Comparison of ENCODE assay signal across 24 cellular contexts in genomic region chr21:31406510-31406909, GRCh38.
DNase-seq lines count a peak whose midpoint lies in the region; ATAC-seq and TF ChIP-seq lines count a peak whose summit lies in the region.
"Had no signal": no experiment of that assay in that cellular context is flagged by ENCODE, and none has a peak within 500 bp of the region (broad histone marks: within the 10 kb centered on the region; RNA-seq: fewer than 3 reads in every experiment).

No MANE protein-coding gene starts in this region.

- no peak overlapping the region for H2BK12ac ChIP-seq in trophoblast cell (ENCODE audit: low read length)

- DNase-seq in activated CD8-positive, alpha-beta T cell treated with anti-CD3 and anti-CD28 coated beads for 36 hours, result peak; percentile 16
- no peak for DNase-seq in activated CD8-positive, alpha-beta T cell treated with anti-CD3 and anti-CD28 coated beads, Interleukin-2, amount 10 ng/mL, durations not matched to agents 7 days and 5 days
- peak; percentile 21 for DNase-seq in activated naive CD4-positive, alpha-beta T cell treated with anti-CD3 and anti-CD28 coated beads, Interleukin-2, amount 50 U/mL, for 16 hours
- DNase-seq in activated naive CD4-positive, alpha-beta T cell treated with Interleukin-2 at 50 U/mL for 16 hours, result no peak
- no peak for DNase-seq in left ventricle myocardium inferior
- no peak for DNase-seq in left ventricle myocardium superior
- peak; percentile 80 to 84 for DNase-seq in trophoblast cell
- DNase-seq: 8988T; ACHN; AML-193; BE2C; CD4-positive, alpha-beta T cell; CD8-positive, alpha-beta memory T cell; DMS 273 treated with DMSO at 0.1 percent for 48 hours; DMS79; EL; GDM1; H9 had no signal

- no peaks in the 10 kb centered on the region for H3K27me3 Mint-ChIP-seq in activated CD8-positive, alpha-beta T cell treated with anti-CD3 and anti-CD28 coated beads for 36 hours
- H3K27me3 Mint-ChIP-seq in activated CD8-positive, alpha-beta T cell treated with anti-CD3 and anti-CD28 coated beads, Interleukin-2, amount 10 ng/mL, durations not matched to agents 7 days and 5 days (ENCODE audit: low read depth), result no peaks in the 10 kb centered on the region
- H3K27me3 Mint-ChIP-seq: CD4-positive, alpha-beta T cell; CD8-positive, alpha-beta memory T cell had no signal

- WGBS in trophoblast cell (ENCODE audit: extremely low coverage, insufficient coverage, insufficient read length), result no CpG with 5 or more reads among the region's 2 CpGs

- H3K4me3 ChIP-seq in left ventricle myocardium inferior, result no peak overlapping the region
- no peak overlapping the region for H3K4me3 ChIP-seq in trophoblast cell (ENCODE audit: low read depth, low read length)
- H3K4me3 ChIP-seq: A549; BLaER1 treated with 17β-estradiol and CSF1 and Interleukin-3, amounts not matched to agents 10 nM and 100 nM; GM12878; GM23338 had no signal

- POLR2A ChIA-PET in activated CD8-positive, alpha-beta T cell treated with anti-CD3 and anti-CD28 coated beads for 36 hours (lab: Charles Lee), result no interaction called here
- POLR2A ChIA-PET in activated CD8-positive, alpha-beta T cell treated with anti-CD3 and anti-CD28 coated beads, Interleukin-2, amount 10 ng/mL, durations not matched to agents 7 days and 5 days (lab: Charles Lee), result no interaction called here

- no peak overlapping the region for H4K8ac ChIP-seq in trophoblast cell (ENCODE audit: low read depth, low read length)

- H3K36me3 ChIP-seq in left ventricle myocardium inferior (no peaks in the 10 kb centered on the region), trophoblast cell (ENCODE audit: control insufficient read depth in 1 of 2, insufficient read depth in 2 of 2, low read length in 2 of 2) (no peaks in the 10 kb centered on the region)
- H3K36me3 ChIP-seq: BE2C; BLaER1 treated with 17β-estradiol and CSF1 and Interleukin-3, amounts not matched to agents 10 nM and 100 nM had no signal

- no peak for TF ChIP-seq CTCF in activated CD8-positive, alpha-beta T cell treated with anti-CD3 and anti-CD28 coated beads for 36 hours (IDR thresholded peaks at IDR 0.05)
- no peak for TF ChIP-seq CTCF in left ventricle myocardium inferior (IDR thresholded peaks at IDR 0.05; ENCODE audit: borderline replicate concordance)

- no peak overlapping the region for H4K12ac ChIP-seq in trophoblast cell (ENCODE audit: low read depth, low read length)

- CTCF ChIA-PET in activated CD8-positive, alpha-beta T cell treated with anti-CD3 and anti-CD28 coated beads for 36 hours (lab: Charles Lee), result no interaction called here
- CTCF ChIA-PET in activated CD8-positive, alpha-beta T cell treated with anti-CD3 and anti-CD28 coated beads, Interleukin-2, amount 10 ng/mL, durations not matched to agents 7 days and 5 days (lab: Charles Lee), result no interaction called here

- no peak overlapping the region for H3K14ac ChIP-seq in trophoblast cell (ENCODE audit: low read length)

- no peak overlapping the region for H3K4me3 Mint-ChIP-seq in activated CD8-positive, alpha-beta T cell treated with anti-CD3 and anti-CD28 coated beads for 36 hours
- H3K4me3 Mint-ChIP-seq in activated CD8-positive, alpha-beta T cell treated with anti-CD3 and anti-CD28 coated beads, Interleukin-2, amount 10 ng/mL, durations not matched to agents 7 days and 5 days, result no peak overlapping the region
- H3K4me3 Mint-ChIP-seq: CD14-positive monocyte; CD4-positive, alpha-beta T cell; CD8-positive, alpha-beta memory T cell; GM23338; H9 had no signal

- no peak overlapping the region for H3K23ac ChIP-seq in trophoblast cell (ENCODE audit: low read length)

- H3K18ac ChIP-seq in trophoblast cell (ENCODE audit: low read length), result no peak overlapping the region

- no peaks in the 10 kb centered on the region for H3K79me2 ChIP-seq in trophoblast cell (ENCODE audit: control insufficient read depth, insufficient read depth, low read length, poor library complexity)

- intact Hi-C loops in activated CD8-positive, alpha-beta T cell treated with anti-CD3 and anti-CD28 coated beads for 36 hours (cut with micrococcal nuclease), result no loop called here
- intact Hi-C loops in left ventricle myocardium inferior (cut with micrococcal nuclease), result no loop called here
- intact Hi-C loops in left ventricle myocardium superior (cut with micrococcal nuclease), result no loop called here

- H2BK120ac ChIP-seq in trophoblast cell (ENCODE audit: insufficient read depth, low read length, poor library complexity), result no peak overlapping the region

- H3K27ac ChIP-seq in left ventricle myocardium inferior (replicated peaks) (peak overlapping the region; percentile 80), trophoblast cell (ENCODE audit: low read depth, low read length) (no peak overlapping the region)
- H3K27ac ChIP-seq: A549; BLaER1 treated with 17β-estradiol and CSF1 and Interleukin-3, amounts not matched to agents 10 nM and 100 nM had no signal

- H3K27me3 ChIP-seq in left ventricle myocardium inferior (ENCODE audit: low read depth), result peaks cover 9% of the 10 kb centered on the region
- H3K27me3 ChIP-seq in trophoblast cell (ENCODE audit: insufficient read depth, low read length), result no peaks in the 10 kb centered on the region
- H3K27me3 ChIP-seq: BE2C; BLaER1 treated with 17β-estradiol and CSF1 and Interleukin-3, amounts not matched to agents 10 nM and 100 nM had no signal

- H2BK5ac ChIP-seq in trophoblast cell (ENCODE audit: low read depth, low read length, poor library complexity), result no peak overlapping the region

- ATAC-seq in activated CD8-positive, alpha-beta T cell treated with anti-CD3 and anti-CD28 coated beads for 36 hours, result peak; percentile 58
- no peak for ATAC-seq in activated CD8-positive, alpha-beta T cell treated with anti-CD3 and anti-CD28 coated beads, Interleukin-2, amount 10 ng/mL, durations not matched to agents 7 days and 5 days
- ATAC-seq in left ventricle myocardium superior, result no peak
- ATAC-seq: A549, GM12878, GM23338, HCT116 had no signal

- H3K4me1 ChIP-seq in left ventricle myocardium inferior (no peaks in the 10 kb centered on the region), trophoblast cell (ENCODE audit: control insufficient read depth in 1 of 2, insufficient read depth in 2 of 2, low read length in 2 of 2) (peaks cover 0 to 9% of the 10 kb centered on the region in 2 experiments)
- H3K4me1 ChIP-seq: A549 had no signal

- H2AK5ac ChIP-seq in trophoblast cell (ENCODE audit: low read length), result no peak overlapping the region

- H3K36me3 Mint-ChIP-seq in activated CD8-positive, alpha-beta T cell treated with anti-CD3 and anti-CD28 coated beads for 36 hours (ENCODE audit: low read depth), result no peaks in the 10 kb centered on the region
- H3K36me3 Mint-ChIP-seq in activated CD8-positive, alpha-beta T cell treated with anti-CD3 and anti-CD28 coated beads, Interleukin-2, amount 10 ng/mL, durations not matched to agents 7 days and 5 days (ENCODE audit: low read depth), result peaks cover 1% of the 10 kb centered on the region
- H3K36me3 Mint-ChIP-seq: CD14-positive monocyte; CD8-positive, alpha-beta memory T cell had no signal

- no peak overlapping the region for H2AFZ ChIP-seq in trophoblast cell (ENCODE audit: insufficient read depth, low read length, poor library complexity)
- H2AFZ ChIP-seq: GM23338 had no signal

- no peak overlapping the region for H3K9ac ChIP-seq in trophoblast cell (ENCODE audit: low read length)
- H3K9ac ChIP-seq: BLaER1 treated with 17β-estradiol and CSF1 and Interleukin-3, amounts not matched to agents 10 nM and 100 nM had no signal

- peaks cover 1% of the 10 kb centered on the region for H3K79me1 ChIP-seq in trophoblast cell (ENCODE audit: low read length)

- H4K91ac ChIP-seq in trophoblast cell (ENCODE audit: low read depth, low read length), result no peak overlapping the region

- no peak overlapping the region for H3K4me2 ChIP-seq in trophoblast cell (ENCODE audit: low read length)
- H3K4me2 ChIP-seq: A549, GM23338 had no signal

- H3K4ac ChIP-seq in trophoblast cell (ENCODE audit: low read depth, low read length), result no peak overlapping the region

- H3K4me1 Mint-ChIP-seq in activated CD8-positive, alpha-beta T cell treated with anti-CD3 and anti-CD28 coated beads for 36 hours (ENCODE audit: low read depth), result peaks cover 17% of the 10 kb centered on the region
- peaks cover 21% of the 10 kb centered on the region for H3K4me1 Mint-ChIP-seq in activated CD8-positive, alpha-beta T cell treated with anti-CD3 and anti-CD28 coated beads, Interleukin-2, amount 10 ng/mL, durations not matched to agents 7 days and 5 days (ENCODE audit: low read depth)

- no peak overlapping the region for H3K27ac Mint-ChIP-seq in activated CD8-positive, alpha-beta T cell treated with anti-CD3 and anti-CD28 coated beads for 36 hours
- no peak overlapping the region for H3K27ac Mint-ChIP-seq in activated CD8-positive, alpha-beta T cell treated with anti-CD3 and anti-CD28 coated beads, Interleukin-2, amount 10 ng/mL, durations not matched to agents 7 days and 5 days
- H3K27ac Mint-ChIP-seq: CD14-positive monocyte; CD4-positive, alpha-beta T cell; CD8-positive, alpha-beta memory T cell; GM23338 had no signal

- H3K9me3 Mint-ChIP-seq in activated CD8-positive, alpha-beta T cell treated with anti-CD3 and anti-CD28 coated beads for 36 hours, result no peaks in the 10 kb centered on the region
- H3K9me3 Mint-ChIP-seq in activated CD8-positive, alpha-beta T cell treated with anti-CD3 and anti-CD28 coated beads, Interleukin-2, amount 10 ng/mL, durations not matched to agents 7 days and 5 days (ENCODE audit: insufficient read depth), result no peaks in the 10 kb centered on the region
- H3K9me3 Mint-ChIP-seq: CD14-positive monocyte; CD4-positive, alpha-beta T cell; CD8-positive, alpha-beta memory T cell; GM23338; H9 had no signal

- H3K9me3 ChIP-seq in left ventricle myocardium inferior (replicated peaks), result no peaks in the 10 kb centered on the region
- no peaks in the 10 kb centered on the region for H3K9me3 ChIP-seq in trophoblast cell (ENCODE audit: insufficient read depth, low read depth, low read length)
- H3K9me3 ChIP-seq: A549, BE2C had no signal

Comparison
In these comparisons a context has a peak if more than half of its experiments do, and no peak if none do; other contexts are left out.
1. DNase-seq: peak in activated CD8-positive, alpha-beta T cell treated with anti-CD3 and anti-CD28 coated beads for 36 hours (single experiment), activated naive CD4-positive, alpha-beta T cell treated with anti-CD3 and anti-CD28 coated beads, Interleukin-2, amount 50 U/mL, for 16 hours (single experiment) and trophoblast cell (2 of 2); none in activated CD8-positive, alpha-beta T cell treated with anti-CD3 and anti-CD28 coated beads, Interleukin-2, amount 10 ng/mL, durations not matched to agents 7 days and 5 days (single experiment), activated naive CD4-positive, alpha-beta T cell treated with Interleukin-2 at 50 U/mL for 16 hours (single experiment), left ventricle myocardium inferior (single experiment) and left ventricle myocardium superior (single experiment).